1 cellular context compared by ENCODE assay signal in genomic region chr1:23574265-23574754, GRCh38.
A peak's percentile ranks its signal among the peaks of the same experiment; 100 is the strongest.
TF ChIP-seq lines count a peak whose summit lies in the region.

No MANE protein-coding gene starts in this region.

TF ChIP-seq in GM12878, 131 proteins besides CTCF, POLR2A, EP300 and RAD21 (continued from another document):
- TF ChIP-seq PRDM15 (CRISPR knock-in tag; IDR thresholded peaks at IDR 0.05) (no peak), ZSCAN29 (IDR thresholded peaks at IDR 0.05) (no peak), RB1 (IDR thresholded peaks at IDR 0.05; ENCODE audit: borderline replicate concordance) (no peak), POLR2AphosphoS5 (IDR thresholded peaks at IDR 0.05; ENCODE audit: low read length) (no peak), CHD2 (IDR thresholded peaks at IDR 0.05; ENCODE audit: borderline replicate concordance, low read depth, low read length) (no peak), CEBPZ (IDR thresholded peaks at IDR 0.05; ENCODE audit: low read depth, low read length) (no peak), TCF3 (IDR thresholded peaks at IDR 0.05; ENCODE audit: borderline replicate concordance, insufficient read depth, low read depth, low read length) (0 out of 2 replicates have a peak, but pooled peaks have one; percentile 22), TARDBP (IDR thresholded peaks at IDR 0.05; ENCODE audit: borderline replicate concordance) (0 out of 2 replicates have a peak, but pooled peaks have one; percentile 22), LARP7 (IDR thresholded peaks at IDR 0.05) (no peak), BRCA1 (IDR thresholded peaks at IDR 0.05; ENCODE audit: low read depth, low read length) (no peak), EGR1 (IDR thresholded peaks at IDR 0.05; ENCODE audit: borderline replicate concordance in 1 of 2, low read depth in 2 of 2, low read length in 2 of 2) (no peak)
